Comparison of ENCODE assay signal across 8 cellular contexts in the genomic region with DNA sequence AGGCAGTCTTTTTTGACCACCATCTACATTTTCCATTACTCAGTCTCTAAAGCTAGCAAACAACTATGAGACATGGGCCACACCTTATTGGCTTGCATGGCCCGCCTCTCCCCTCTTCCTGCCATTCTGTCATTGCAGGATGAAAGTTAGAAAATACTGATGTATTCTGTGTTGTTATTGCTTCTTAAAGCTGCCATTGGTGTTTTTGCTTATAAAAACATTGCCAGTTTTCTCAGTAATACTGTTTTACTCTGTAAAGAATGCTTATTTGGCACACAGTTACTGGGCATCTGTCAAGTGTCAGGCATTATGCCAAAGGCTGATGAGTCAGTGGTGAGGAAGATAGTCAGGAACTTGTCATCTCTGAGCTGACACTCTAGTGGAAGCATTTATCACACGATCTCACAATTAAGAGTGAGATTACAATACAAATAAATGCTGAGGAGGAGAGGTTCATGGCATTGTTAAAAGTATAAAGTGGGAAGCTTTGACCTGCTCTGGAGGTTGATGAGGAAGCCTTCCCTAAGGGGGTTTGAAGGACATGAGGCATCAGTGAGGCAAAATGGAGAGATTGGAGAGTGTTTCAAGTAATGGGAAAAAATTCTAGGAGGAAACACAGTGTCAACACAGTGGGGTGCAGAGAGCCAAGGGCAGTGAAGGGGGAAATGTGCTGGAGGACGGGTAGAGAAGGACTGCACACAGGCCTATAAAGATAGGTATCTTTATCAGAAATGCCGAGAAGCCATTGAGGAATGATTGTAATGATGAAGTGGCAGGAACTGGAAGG. TPM values are rescaled to one million over a fixed set of nuclear protein-coding genes. Genes with fewer than 3 reads are reported as not detected.
DNase-seq lines count a peak whose midpoint lies in the region; ATAC-seq and TF ChIP-seq lines count a peak whose summit lies in the region.

No MANE protein-coding gene starts in this region.

- in situ Hi-C loops in brain microvascular endothelial cell (cut with HindIII; ENCODE audit: low pct_ligation_motif_present, low sequenced_read_pairs), result no loop called here

- no peaks in the 10 kb centered on the region for H3K4me1 ChIP-seq in SJCRH30

- H3K36me3 ChIP-seq in brain microvascular endothelial cell (replicated peaks), result no peaks in the 10 kb centered on the region
- no peaks in the 10 kb centered on the region for H3K36me3 ChIP-seq in SJCRH30

- H3K4me3 ChIP-seq in brain microvascular endothelial cell (ENCODE audit: low read depth, low read length) (no peak overlapping the region), SJCRH30 (no peak overlapping the region)

- ATAC-seq in GM21619 (IDR thresholded peaks at IDR 0.05; ENCODE audit: unreplicated experiment) (no peak), HG03108 (IDR thresholded peaks at IDR 0.05; ENCODE audit: unreplicated experiment) (no peak)

- peak; percentile 92 for DNase-seq in Daoy (ENCODE audit: low read depth)
- DNase-seq in NCI-H1694 (lab: John Stamatoyannopoulos, UW), result peak; percentile 59
- DNase-seq in brain microvascular endothelial cell, result peak; percentile 71
- peak; percentile 85 for DNase-seq in myocyte (ENCODE audit: low read depth)
- no peak for DNase-seq in SJCRH30
- DNase-seq in NCI-H187 (lab: John Stamatoyannopoulos, UW), result no peak

- H3K27ac ChIP-seq in brain microvascular endothelial cell, result no peak overlapping the region
- no peak overlapping the region for H3K27ac ChIP-seq in SJCRH30

- H3K27me3 ChIP-seq in brain microvascular endothelial cell (replicated peaks) (no peaks in the 10 kb centered on the region), SJCRH30 (no peaks in the 10 kb centered on the region)

- TF ChIP-seq CTCF in brain microvascular endothelial cell (IDR thresholded peaks at IDR 0.05; ENCODE audit: low read depth, low read length, missing control alignments), result no peak

- no peaks in the 10 kb centered on the region for H3K9me3 ChIP-seq in SJCRH30 (replicated peaks)

RNA-seq across cellular contexts. Expression of a gene that starts 14.7 kb away (rescaled TPM):
- total RNA-seq in Daoy (2014; rRNA removed; shearing (Covaris generic)), result under 0.01 TPM in 1 of 2 replicates, not detected in the other
- total RNA-seq in myocyte, result not detected in 2 replicates
- polyA plus RNA-seq in myocyte (2012), result not detected
- total RNA-seq in SJCRH30 (2014; rRNA removed; shearing (Covaris generic)), result 0.30 TPM in 1 of 2 replicates, not detected in the other

RNA-seq across cellular contexts. Expression of a gene that starts 41.5 kb away (rescaled TPM):
- 38.8 and 52.0 TPM in 2 replicates for total RNA-seq in Daoy (2014; rRNA removed; shearing (Covaris generic))
- total RNA-seq in myocyte, result 29.6 and 41.4 TPM in 2 replicates
- polyA plus RNA-seq in myocyte (2012), result 19.4 TPM
- 49.4 and 69.7 TPM in 2 replicates for total RNA-seq in SJCRH30 (2014; rRNA removed; shearing (Covaris generic))

Comparison
In these comparisons a context has a peak if more than half of its experiments do, and no peak if none do; other contexts are left out.
1. DNase-seq: peak in Daoy (single experiment), NCI-H1694 (single experiment), brain microvascular endothelial cell (single experiment) and myocyte (single experiment); none in SJCRH30 (0 of 2) and NCI-H187 (0 of 2).